ENCODE assay signal across 26 cellular contexts in the genomic region with DNA sequence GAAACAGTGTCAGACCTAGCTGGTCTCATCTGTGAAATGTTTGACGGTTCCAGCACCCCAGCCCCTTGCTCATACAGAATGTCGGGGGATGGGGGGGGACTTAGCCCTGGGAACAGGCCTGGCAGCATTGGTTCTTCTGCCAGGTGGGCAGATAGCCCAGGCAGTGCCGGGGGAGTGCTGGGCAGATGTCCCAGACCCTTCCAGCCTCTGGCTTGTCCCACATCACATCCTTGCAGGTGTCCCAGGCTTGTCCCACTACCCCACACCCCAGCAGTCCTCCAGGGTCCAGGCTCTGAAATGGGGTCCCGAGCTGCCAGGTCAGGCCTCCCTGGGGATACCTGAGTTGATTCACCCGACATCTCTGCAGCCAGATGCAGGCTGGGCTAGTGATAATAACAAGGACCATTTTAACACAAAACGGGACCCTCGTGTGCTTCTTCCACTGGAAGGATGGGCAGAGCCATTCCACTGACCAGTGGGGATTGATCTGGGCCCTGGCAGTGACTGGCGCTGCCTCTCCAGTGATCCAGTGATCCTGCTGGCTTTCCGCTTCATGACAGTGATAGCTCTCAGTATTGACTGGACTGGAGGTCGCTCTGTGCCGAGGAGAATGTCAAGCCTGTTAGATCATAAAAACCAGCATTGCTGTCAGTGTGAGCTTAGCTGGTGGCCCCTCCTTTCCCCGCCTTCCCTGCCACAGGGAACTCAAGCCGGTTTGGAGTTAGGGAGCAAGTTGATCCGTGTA. TPM values are rescaled to one million over a fixed set of nuclear protein-coding genes. Genes with fewer than 3 reads are reported as not detected.
DNase-seq lines count a peak whose midpoint lies in the region; FAIRE-seq and TF ChIP-seq lines count a peak whose summit lies in the region.
"Had no signal": no experiment of that assay in that cellular context is flagged by ENCODE, and none has a peak within 500 bp of the region (broad histone marks: within the 10 kb centered on the region; RNA-seq: fewer than 3 reads in every experiment).

No MANE protein-coding gene starts in this region.

- TF ChIP-seq POLR2A in H1 (IDR thresholded peaks at IDR 0.05; ENCODE audit: control extremely low read depth in 1 of 2, low read depth in 2 of 2, low read length in 2 of 2), result no peak

- H3K23ac ChIP-seq in H1 (ENCODE audit: insufficient read length), result no peak overlapping the region

- no peak overlapping the region for H2BK120ac ChIP-seq in H1 (replicated peaks; ENCODE audit: low read depth, low read length)

- TF ChIP-seq CTCF in A673 (conservative IDR thresholded peaks at IDR 0.05; ENCODE audit: low read depth, low read length), result no peak
- TF ChIP-seq CTCF in H1 (IDR thresholded peaks at IDR 0.05; ENCODE audit: control extremely low read depth in 1 of 3, insufficient read depth in 1 of 3, low read depth in 1 of 3, low read length in 3 of 3), result no peak
- TF ChIP-seq CTCF in neural progenitor cell (IDR thresholded peaks at IDR 0.05), result no peak

- H3K9me3 Mint-ChIP-seq in neural progenitor cell, result no peaks in the 10 kb centered on the region
- H3K9me3 Mint-ChIP-seq: activated naive CD4-positive, alpha-beta T cell treated with anti-CD3 and anti-CD28 coated beads, Interleukin-2, amount 50 U/mL, for 24 hours; memory B cell; stimulated activated memory B cell treated with anti-CD40 and anti-IgM and Interleukin-4, amounts not matched to agents 10 μg/mL and 1 μg/mL and 100 μg/mL, for 72 hours had no signal

- no peak overlapping the region for H2AK5ac ChIP-seq in H1 (ENCODE audit: low read depth, low read length)

- no peak overlapping the region for H3K9ac ChIP-seq in H1 (replicated peaks in 1 of 4; ENCODE audit: extremely low read depth in 1 of 4, low read depth in 3 of 4, low read length in 3 of 4)
- H3K9ac ChIP-seq in neural progenitor cell, result no peak overlapping the region
- no peak overlapping the region for H3K9ac ChIP-seq in Karpas-422 (ENCODE audit: low read length)

- in situ Hi-C loops in HAP-1 (cut with MboI; ENCODE audit: low sequenced_read_pairs), result no loop called here

- H3K27me3 ChIP-seq in A673 (replicated peaks; ENCODE audit: insufficient read depth, low read depth, low read length, poor library complexity) (peaks cover 4% of the 10 kb centered on the region), HAP-1 (ENCODE audit: low read depth) (peaks cover 33% of the 10 kb centered on the region), H1 (replicated peaks in 1 of 4; ENCODE audit: control insufficient read depth in 3 of 4, extremely low read depth in 1 of 4, insufficient read depth in 3 of 4, low read length in 3 of 4) (no peaks in the 10 kb centered on the region), neural progenitor cell (no peaks in the 10 kb centered on the region), Karpas-422 (ENCODE audit: low read length) (no peaks in the 10 kb centered on the region)
- H3K27me3 ChIP-seq: ovary had no signal

- H2BK12ac ChIP-seq in H1 (ENCODE audit: low read depth, low read length), result 0 out of 2 replicates have a peak overlapping the region, but pooled peaks have one; percentile 39

- intact Hi-C loops in A673 (cut with micrococcal nuclease; ENCODE audit: unreplicated experiment), result no loop called here

- H3K9me2 ChIP-seq in Karpas-422 (replicated peaks; ENCODE audit: insufficient read depth, low read length), result no peaks in the 10 kb centered on the region

- H3F3A ChIP-seq in neural progenitor cell (ENCODE audit: low read depth), result no peaks in the 10 kb centered on the region

- CTCF ChIA-PET in A673 (lab: Charles Lee), result no interaction called here
- CTCF ChIA-PET in H1 (lab: Charles Lee; ENCODE audit: partially characterized antibody), result interaction anchor here (0.7 to 1.6 kb wide), 3 partner anchors 9 to 35 kb away, joined by 3 to 7 read pairs (median 3); no protein-coding TSS in a partner anchor

- peak overlapping the region; percentile 92 for H3K27ac Mint-ChIP-seq in neural progenitor cell
- H3K27ac Mint-ChIP-seq: activated CD4-positive, alpha-beta T cell treated with anti-CD3 and anti-CD28 coated beads for 36 hours; activated naive CD4-positive, alpha-beta T cell treated with anti-CD3 and anti-CD28 coated beads, Interleukin-2, amount 50 U/mL, for 24 hours; memory B cell; naive B cell; stimulated activated memory B cell treated with anti-CD40 and anti-IgM and Interleukin-4, amounts not matched to agents 10 μg/mL and 1 μg/mL and 100 μg/mL, for 72 hours had no signal

- H3K14ac ChIP-seq in H1 (ENCODE audit: insufficient read length), result no peak overlapping the region

- H4K5ac ChIP-seq in H1 (ENCODE audit: insufficient read length, low read depth, low read length), result no peak overlapping the region

- no peak overlapping the region for H2BK5ac ChIP-seq in H1 (ENCODE audit: low read depth, low read length)

- H3K36me3 ChIP-seq in A673 (ENCODE audit: insufficient read depth, low read length, poor library complexity, severe bottlenecking) (no peaks in the 10 kb centered on the region), HAP-1 (replicated peaks) (no peaks in the 10 kb centered on the region), H1 (ENCODE audit: control insufficient read depth in 2 of 4, insufficient read depth in 4 of 4, low read length in 3 of 4) (peaks cover 0 to 2% (median 0%) of the 10 kb centered on the region in 4 experiments; a peak in 2 of 8 replicates), neural progenitor cell (no peaks in the 10 kb centered on the region), Karpas-422 (ENCODE audit: insufficient read depth, low read length) (no peaks in the 10 kb centered on the region)
- H3K36me3 ChIP-seq: ovary, sigmoid colon, thoracic aorta had no signal

- H3K79me1 ChIP-seq in H1 (ENCODE audit: low read depth, low read length), result peaks cover 24% of the 10 kb centered on the region; the same call in 1 of the 2 replicates

- peak overlapping the region; percentile 75; the same call in 1 of the 2 replicates for H4K8ac ChIP-seq in H1 (ENCODE audit: extremely low read depth, insufficient read depth, low read length)

- H2AFZ ChIP-seq in H1 (ENCODE audit: low read length), result no peak overlapping the region
- no peak overlapping the region for H2AFZ ChIP-seq in neural progenitor cell (replicated peaks)
- no peak overlapping the region for H2AFZ ChIP-seq in Karpas-422 (ENCODE audit: low read length)

- FAIRE-seq in H1 (lab: Jason Lieb, UNC), result no peak
- FAIRE-seq: endothelial cell of umbilical vein, GM12891, GM19239, keratinocyte, TTC549 had no signal

- no peak overlapping the region for H3K4me3 ChIP-seq in A673 (ENCODE audit: low read depth, low read length, poor library complexity, severe bottlenecking)
- H3K4me3 ChIP-seq in HAP-1, result no peak overlapping the region
- no peak overlapping the region for H3K4me3 ChIP-seq in H1 (ENCODE audit: extremely low read depth in 1 of 4, insufficient read depth in 2 of 4, low read depth in 3 of 4, low read length in 4 of 4)
- H3K4me3 ChIP-seq in neural progenitor cell, result no peak overlapping the region
- H3K4me3 ChIP-seq in Karpas-422 (ENCODE audit: low read length), result no peak overlapping the region
- H3K4me3 ChIP-seq: body of pancreas, ovary, sigmoid colon, thoracic aorta had no signal

- peaks cover 6% of the 10 kb centered on the region for H3K4me1 ChIP-seq in A673 (ENCODE audit: insufficient read depth, low read length, poor library complexity, severe bottlenecking)
- H3K4me1 ChIP-seq in HAP-1, result no peaks in the 10 kb centered on the region
- peaks cover 2 to 8% (median 6%) of the 10 kb centered on the region in 4 experiments; a peak in 6 of 7 replicates for H3K4me1 ChIP-seq in H1 (replicated peaks in 1 of 4; ENCODE audit: control insufficient read depth in 3 of 4, insufficient read depth in 4 of 4, low read length in 3 of 4)
- peaks cover 7% of the 10 kb centered on the region for H3K4me1 ChIP-seq in neural progenitor cell
- H3K4me1 ChIP-seq in Karpas-422 (ENCODE audit: low read length), result peaks cover 52% of the 10 kb centered on the region
- H3K4me1 ChIP-seq: body of pancreas had no signal

- peak overlapping the region; percentile 64 for H3K4me3 Mint-ChIP-seq in neural progenitor cell
- H3K4me3 Mint-ChIP-seq: activated CD4-positive, alpha-beta T cell treated with anti-CD3 and anti-CD28 coated beads for 36 hours; activated naive CD4-positive, alpha-beta T cell treated with anti-CD3 and anti-CD28 coated beads, Interleukin-2, amount 50 U/mL, for 24 hours; CD8-positive, alpha-beta memory T cell; memory B cell; naive B cell; stimulated activated memory B cell treated with anti-CD40 and anti-IgM and Interleukin-4, amounts not matched to agents 10 μg/mL and 1 μg/mL and 100 μg/mL, for 72 hours had no signal

- WGBS in H1 (ENCODE audit: extremely low coverage in 1 of 2, insufficient coverage in 1 of 2, insufficient read length in 1 of 2, insufficient replicate concordance in 2 of 2, low coverage in 1 of 2, low lambda C conversion rate in 2 of 2, missing lambda C conversion rate in 1 of 2), 2 experiments, result 81% methylated on average over 14 of the region's 14 CpGs; no CpG with 5 or more reads in 1 of the 2 experiments

- no peak overlapping the region for H2BK20ac ChIP-seq in H1 (ENCODE audit: low read length)

- H3K4ac ChIP-seq in H1 (replicated peaks; ENCODE audit: insufficient read length, low read depth, low read length), result no peak overlapping the region

- DNase-seq in A673 (ENCODE audit: low spot score), result peak; percentile 61
- DNase-seq in HAP-1 (ENCODE audit: low spot score in 2 of 2), result peak; percentile 11 to 44
- DNase-seq in H1 (ENCODE audit: low read depth in 1 of 2, low spot score in 2 of 2), result no peak
- no peak for DNase-seq in neural progenitor cell (ENCODE audit: low spot score)
- DNase-seq in activated CD4-positive, CD25-positive, alpha-beta regulatory T cell (lab: John Stamatoyannopoulos, UW), result no peak
- DNase-seq in NCI-H1436 treated with DMSO at 0.1 percent for 48 hours (lab: John Stamatoyannopoulos, UW), result no peak
- no peak for DNase-seq in Karpas-422
- DNase-seq in cerebellar nuclear complex (lab: John Stamatoyannopoulos, UW), result no peak
- DNase-seq: activated CD4-positive, alpha-beta T cell treated with anti-CD3 and anti-CD28 coated beads for 36 hours; body of pancreas; CD8-positive, alpha-beta memory T cell; GOT3; KBM-7; naive B cell; NCI-H1694 treated with DMSO at 0.1 percent for 48 hours; ovary; sigmoid colon had no signal

- H3K23me2 ChIP-seq in H1 (ENCODE audit: low read depth, low read length), result no peaks in the 10 kb centered on the region

- no peaks in the 10 kb centered on the region for H3K36me3 Mint-ChIP-seq in neural progenitor cell
- H3K36me3 Mint-ChIP-seq: activated naive CD4-positive, alpha-beta T cell treated with anti-CD3 and anti-CD28 coated beads, Interleukin-2, amount 50 U/mL, for 24 hours; CD8-positive, alpha-beta memory T cell; memory B cell; naive B cell; stimulated activated memory B cell treated with anti-CD40 and anti-IgM and Interleukin-4, amounts not matched to agents 10 μg/mL and 1 μg/mL and 100 μg/mL, for 72 hours had no signal

- TF ChIP-seq EP300 in H1 (IDR thresholded peaks at IDR 0.05; ENCODE audit: borderline replicate concordance in 1 of 2, low read depth in 2 of 2, low read length in 2 of 2), result no peak

- TF ChIP-seq RAD21 in H1 (IDR thresholded peaks at IDR 0.05 in 1 of 2, conservative IDR thresholded peaks at IDR 0.05 in 1 of 2; ENCODE audit: low read depth in 2 of 2, low read length in 2 of 2), result no peak

- H3K79me2 ChIP-seq in H1 (ENCODE audit: control insufficient read depth in 1 of 2, insufficient read depth in 2 of 2, low read length in 2 of 2) (peaks cover 0 to 69% of the 10 kb centered on the region in 2 experiments; a peak in 2 of 4 replicates), neural progenitor cell (ENCODE audit: low read depth) (no peaks in the 10 kb centered on the region), Karpas-422 (ENCODE audit: low read length) (no peaks in the 10 kb centered on the region)

- no peak overlapping the region for H2BK15ac ChIP-seq in H1 (ENCODE audit: low read length)

- H4K91ac ChIP-seq in H1 (replicated peaks; ENCODE audit: insufficient read length, low read length), result no peak overlapping the region

- no peak overlapping the region for H3K4me2 ChIP-seq in H1 (ENCODE audit: insufficient read depth in 1 of 2, low read depth in 2 of 2, low read length in 2 of 2)
- H3K4me2 ChIP-seq in neural progenitor cell, result no peak overlapping the region
- no peak overlapping the region for H3K4me2 ChIP-seq in Karpas-422 (ENCODE audit: low read depth, low read length, poor library complexity, severe bottlenecking)

- no TSS peak for BruUV-seq in A673 (replicated peaks; lab: Mats Ljungman, UMichigan)

- no peak overlapping the region for H3K56ac ChIP-seq in H1 (replicated peaks; ENCODE audit: insufficient read length, low read depth, low read length)

- peaks cover 14 to 15% of the 10 kb centered on the region in 2 experiments for H4K20me1 ChIP-seq in H1 (replicated peaks in 1 of 2; ENCODE audit: control insufficient read depth in 1 of 2, insufficient read depth in 2 of 2, low read length in 2 of 2)
- no peaks in the 10 kb centered on the region for H4K20me1 ChIP-seq in neural progenitor cell (ENCODE audit: low read depth)
- no peaks in the 10 kb centered on the region for H4K20me1 ChIP-seq in Karpas-422 (ENCODE audit: insufficient read depth, low read depth, low read length)

- H3K4me1 Mint-ChIP-seq in neural progenitor cell, result peaks cover 48% of the 10 kb centered on the region
- H3K4me1 Mint-ChIP-seq: activated CD4-positive, alpha-beta T cell treated with anti-CD3 and anti-CD28 coated beads for 36 hours; activated naive CD4-positive, alpha-beta T cell treated with anti-CD3 and anti-CD28 coated beads, Interleukin-2, amount 50 U/mL, for 24 hours; CD8-positive, alpha-beta memory T cell; memory B cell; naive B cell; stimulated activated memory B cell treated with anti-CD40 and anti-IgM and Interleukin-4, amounts not matched to agents 10 μg/mL and 1 μg/mL and 100 μg/mL, for 72 hours had no signal

- peaks cover 6% of the 10 kb centered on the region for H3K27me3 Mint-ChIP-seq in neural progenitor cell (ENCODE audit: insufficient read depth, low read depth)

- H3K27ac ChIP-seq in A673 (ENCODE audit: low read depth, low read length, poor library complexity, severe bottlenecking), result no peak overlapping the region
- H3K27ac ChIP-seq in H1 (ENCODE audit: low read depth, low read length), result no peak overlapping the region
- no peak overlapping the region for H3K27ac ChIP-seq in neural progenitor cell
- H3K27ac ChIP-seq in Karpas-422 (ENCODE audit: low read length), result no peak overlapping the region
- H3K27ac ChIP-seq: body of pancreas, ovary, thoracic aorta had no signal

- no peaks in the 10 kb centered on the region for H3K9me3 ChIP-seq in A673 (ENCODE audit: low read depth, low read length, poor library complexity, severe bottlenecking)
- H3K9me3 ChIP-seq in HAP-1, result no peaks in the 10 kb centered on the region
- no peaks in the 10 kb centered on the region for H3K9me3 ChIP-seq in H1 (ENCODE audit: insufficient read depth in 2 of 2, low read depth in 1 of 2, low read length in 1 of 2)
- H3K9me3 ChIP-seq in neural progenitor cell (ENCODE audit: low read depth), result no peaks in the 10 kb centered on the region
- H3K9me3 ChIP-seq in Karpas-422 (ENCODE audit: low read length), result peaks cover 3% of the 10 kb centered on the region; the same call in 1 of the 2 replicates
- H3K9me3 ChIP-seq: body of pancreas, ovary, sigmoid colon, thoracic aorta had no signal

- POLR2A ChIA-PET in A673 (lab: Charles Lee; ENCODE audit: low non-redundant PET), result no interaction called here
- POLR2A ChIA-PET in H1 (lab: Charles Lee; ENCODE audit: partially characterized antibody), result interaction anchor here (1.3 kb wide), 1 partner anchor 9 kb away, joined by 4 read pairs; no protein-coding TSS in a partner anchor

- H3K18ac ChIP-seq in H1 (ENCODE audit: extremely low read depth, low read length), result no peak overlapping the region

RNA-seq across cellular contexts. Expression of gene TMEM132B, which starts 59.6 kb away (rescaled TPM):
- total RNA-seq in A673 (2021) (13.3 and 17.5 TPM in 2 replicates), neural progenitor cell (ENCODE audit: low replicate concordance) (12.8 and 13.2 TPM in 2 replicates)
- total RNA-seq in H1 (2021; fragmentation: NEBNext Ultra II Directional; extraction: Animal tissue kit (Norgen Biotek cat#: 25700)), result 94.3 and 95.9 TPM in 2 replicates
- polyA plus RNA-seq in H1 (2011; rRNA removed), result 18.7 and 20.3 TPM in 2 replicates
- polyA plus RNA-seq in H1 (2011; cell fraction: cytosol; rRNA removed), result 19.2 TPM
- 108 TPM for polyA plus RNA-seq in H1 (2011; cell fraction: nucleus; rRNA removed)
- 45.0 to 66.0 TPM (median 51.4 TPM) in 4 replicates for polyA plus RNA-seq in H1 (2012, experiment 1 of 2)
- polyA plus RNA-seq in H1 (2012, experiment 2 of 2), result 7.1 TPM
- polyA plus RNA-seq in H1 (2013, experiment 1 of 2), result 52.0 TPM
- 51.0 TPM for polyA plus RNA-seq in H1 (2013, experiment 2 of 2)
- polyA minus RNA-seq in H1 (2011; rRNA and poly(A)+ RNA removed), result 113 and 191 TPM in 2 replicates
- polyA minus RNA-seq in H1 (2011; cell fraction: cytosol; rRNA and poly(A)+ RNA removed), result 34.1 TPM
- polyA minus RNA-seq in H1 (2011; cell fraction: nucleus; rRNA and poly(A)+ RNA removed), result 219 TPM
- total RNA-seq in Karpas-422 (2014; rRNA removed; shearing (Covaris generic); ENCODE audit: low replicate concordance), result 0.48 and 0.65 TPM in 2 replicates
- total RNA-seq: activated CD4-positive, alpha-beta T cell treated with anti-CD3 and anti-CD28 coated beads for 36 hours; CD8-positive, alpha-beta memory T cell had no signal
- polyA plus RNA-seq: CD8-positive, alpha-beta memory T cell had no signal

Comparison
In these comparisons a context has a peak if more than half of its experiments do, and no peak if none do; other contexts are left out.
1. DNase-seq: peak in A673 (single experiment) and HAP-1 (2 of 2); none in H1 (0 of 2), neural progenitor cell (single experiment), activated CD4-positive, CD25-positive, alpha-beta regulatory T cell (0 of 4), NCI-H1436 treated with DMSO at 0.1 percent for 48 hours (single experiment), Karpas-422 (single experiment) and cerebellar nuclear complex (0 of 2).